25 cellular contexts compared by ENCODE assay signal in genomic region chr20:57930328-57930727, GRCh38.
DNase-seq lines count a peak whose midpoint lies in the region; TF ChIP-seq lines count a peak whose summit lies in the region.
"Had no signal": no experiment of that assay in that cellular context is flagged by ENCODE, and none has a peak within 500 bp of the region (broad histone marks: within the 10 kb centered on the region; RNA-seq: fewer than 3 reads in every experiment).

No MANE protein-coding gene starts in this region.

- peaks cover 13% of the 10 kb centered on the region for H3K9me3 Mint-ChIP-seq in neural progenitor cell

- peaks cover 24% of the 10 kb centered on the region for H3K9me3 ChIP-seq in KOPT-K1 (ENCODE audit: insufficient read depth, low read length, poor library complexity, severe bottlenecking)
- H3K9me3 ChIP-seq in neural progenitor cell (ENCODE audit: low read depth): no peaks in the 10 kb centered on the region
- H3K9me3 ChIP-seq: BE2C had no signal

- peaks cover 4% of the 10 kb centered on the region for H3K4me1 Mint-ChIP-seq in neural progenitor cell
- H3K4me1 Mint-ChIP-seq: CD8-positive, alpha-beta memory T cell; memory B cell had no signal

- no peak overlapping the region for H3K27ac Mint-ChIP-seq in neural progenitor cell
- H3K27ac Mint-ChIP-seq: memory B cell had no signal

- peak overlapping the region; percentile 97 for H3K27ac ChIP-seq in KOPT-K1 (ENCODE audit: low read depth, low read length, poor library complexity, severe bottlenecking)
- H3K27ac ChIP-seq in neural progenitor cell: no peak overlapping the region
- H3K27ac ChIP-seq: left lung, parathyroid adenoma, right atrium auricular region had no signal

- DNase-seq in DMS153 (lab: John Stamatoyannopoulos, UW) (peak; percentile 64), NCI-H69 (lab: John Stamatoyannopoulos, UW) (peak; percentile 98), neural progenitor cell (ENCODE audit: low spot score) (peak; percentile 15), SHP77 treated with DMSO at 0.1 percent for 48 hours (lab: John Stamatoyannopoulos, UW) (no peak), SIG-M5 treated with dmso at 0.1 percent for 504 hours (lab: John Stamatoyannopoulos, UW; ENCODE audit: unreplicated experiment) (no peak), NCI-H82 treated with DMSO at 0.1 percent for 48 hours (lab: John Stamatoyannopoulos, UW; ENCODE audit: unreplicated experiment) (no peak)
- DNase-seq: activated CD4-positive, CD25-positive, alpha-beta regulatory T cell; activated gamma-delta T cell treated with Interleukin-2 at 50 U/mL for 16 hours; activated T-cell treated with anti-CD3 and anti-CD28 coated beads, Interleukin-2, amount 50 U/mL, for 48 hours; BE2C; CD8-positive, alpha-beta memory T cell; central memory CD4-positive, alpha-beta T cell; dermis blood vessel endothelial cell; glutamatergic neuron; KG1; left lung; NCI-H187 treated with DMSO at 0.1 percent for 48 hours; NCI-H345; NCI-H774; small intestine; stimulated activated naive CD4-positive, alpha-beta T cell treated with Interleukin-2 at 50 U/mL for 16 hours had no signal

- no peaks in the 10 kb centered on the region for H3K36me3 Mint-ChIP-seq in neural progenitor cell

- peaks cover 7% of the 10 kb centered on the region for H3K27me3 Mint-ChIP-seq in neural progenitor cell (ENCODE audit: insufficient read depth, low read depth)

- H3K4me3 Mint-ChIP-seq in neural progenitor cell: no peak overlapping the region
- H3K4me3 Mint-ChIP-seq: CD8-positive, alpha-beta memory T cell; memory B cell had no signal

- TF ChIP-seq CTCF in neural progenitor cell (IDR thresholded peaks at IDR 0.05): no peak

- peak overlapping the region; percentile 28 for H2AFZ ChIP-seq in neural progenitor cell (replicated peaks)
- H2AFZ ChIP-seq: parathyroid adenoma had no signal

- no peaks in the 10 kb centered on the region for H3K27me3 ChIP-seq in neural progenitor cell
- H3K27me3 ChIP-seq: BE2C, left lung, right atrium auricular region had no signal

- no peaks in the 10 kb centered on the region for H3K79me2 ChIP-seq in neural progenitor cell (ENCODE audit: low read depth)
- H3K79me2 ChIP-seq: parathyroid adenoma had no signal

- no peaks in the 10 kb centered on the region for H4K20me1 ChIP-seq in neural progenitor cell (ENCODE audit: low read depth)

- no peak overlapping the region for H3K9ac ChIP-seq in neural progenitor cell
- H3K9ac ChIP-seq: parathyroid adenoma had no signal

- H3K4me1 ChIP-seq in neural progenitor cell: peaks cover 17% of the 10 kb centered on the region
- H3K4me1 ChIP-seq: BE2C, left lung, parathyroid adenoma, right atrium auricular region had no signal

- no peaks in the 10 kb centered on the region for H3F3A ChIP-seq in neural progenitor cell (ENCODE audit: low read depth)

- no peaks in the 10 kb centered on the region for H3K36me3 ChIP-seq in KOPT-K1 (ENCODE audit: insufficient read depth, low read length)
- H3K36me3 ChIP-seq in neural progenitor cell: no peaks in the 10 kb centered on the region
- H3K36me3 ChIP-seq: BE2C, left lung, right atrium auricular region had no signal

- no peak overlapping the region for H3K4me3 ChIP-seq in neural progenitor cell
- H3K4me3 ChIP-seq: left lung, right atrium auricular region had no signal

- H3K4me2 ChIP-seq in neural progenitor cell: no peak overlapping the region

Comparison
In these comparisons a context has a peak if more than half of its experiments do, and no peak if none do; other contexts are left out.
1. DNase-seq: peak in DMS153 (single experiment), NCI-H69 (single experiment) and neural progenitor cell (single experiment); none in SHP77 treated with DMSO at 0.1 percent for 48 hours (single experiment), SIG-M5 treated with dmso at 0.1 percent for 504 hours (single experiment) and NCI-H82 treated with DMSO at 0.1 percent for 48 hours (single experiment).